12 cellular contexts compared by ENCODE assay signal in the genomic region with DNA sequence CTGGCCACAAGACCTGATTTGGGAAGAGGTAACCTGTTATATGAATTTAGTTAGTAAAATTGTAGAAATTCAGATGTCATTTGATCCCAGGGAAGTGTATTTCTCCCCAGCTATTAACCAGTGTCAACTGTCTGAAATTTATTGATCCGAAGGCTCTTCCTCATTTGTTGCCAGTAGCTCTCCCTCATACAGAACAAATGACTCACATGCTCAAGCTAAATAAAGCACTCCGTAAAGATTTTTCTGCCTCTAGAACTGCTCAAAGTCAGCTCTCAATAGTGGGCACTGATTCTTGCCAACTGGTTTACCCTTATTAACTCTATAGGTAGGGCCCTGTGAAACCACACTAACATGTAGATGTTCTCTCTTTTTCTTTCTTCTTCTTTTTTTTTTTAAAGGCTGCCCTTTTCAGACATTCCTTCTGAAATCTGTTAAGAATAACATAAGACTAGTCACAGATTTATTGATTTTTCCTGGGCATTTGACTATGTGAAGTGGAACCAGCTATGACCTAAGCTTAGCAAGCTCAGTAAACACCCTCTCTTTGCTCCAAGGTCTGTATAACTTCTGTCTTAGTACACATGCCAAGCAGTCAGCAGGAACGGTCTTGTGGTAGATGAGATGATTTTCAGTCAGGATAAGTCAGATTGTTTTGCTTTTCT. TPM values are rescaled to one million over a fixed set of nuclear protein-coding genes. Genes with fewer than 3 reads are reported as not detected.
DNase-seq lines count a peak whose midpoint lies in the region; ATAC-seq, FAIRE-seq and TF ChIP-seq lines count a peak whose summit lies in the region.
"Had no signal": no experiment of that assay in that cellular context is flagged by ENCODE, and none has a peak within 500 bp of the region (broad histone marks: within the 10 kb centered on the region; RNA-seq: fewer than 3 reads in every experiment).

No MANE protein-coding gene starts in this region.

- in situ Hi-C loops in Caki2 (cut with HindIII; ENCODE audit: low pct_unique_long_range_greater_than_20kb, low sequenced_read_pairs), result no loop called here

- H4K20me1 ChIP-seq in osteoblast (ENCODE audit: insufficient read depth, low read length), result no peaks in the 10 kb centered on the region

- ATAC-seq in GM18517 (IDR thresholded peaks at IDR 0.05; ENCODE audit: unreplicated experiment), result no peak
- ATAC-seq: K562 had no signal

- peaks cover 23% of the 10 kb centered on the region for H3K4me1 ChIP-seq in osteoblast (ENCODE audit: insufficient read depth, low read length)

- no peak for TF ChIP-seq CTCF in epithelial cell of esophagus (IDR thresholded peaks at IDR 0.05; ENCODE audit: insufficient read depth, low read depth, low read length, missing control alignments)
- TF ChIP-seq CTCF in osteoblast (IDR thresholded peaks at IDR 0.05; ENCODE audit: extremely low read depth, low read depth, low read length), result no peak

- H3K27ac ChIP-seq in osteoblast (ENCODE audit: low read depth, low read length), result peak overlapping the region; percentile 66
- H3K27ac ChIP-seq: dorsolateral prefrontal cortex, lower lobe of right lung had no signal

- no peaks in the 10 kb centered on the region for H3K36me3 ChIP-seq in osteoblast (ENCODE audit: insufficient read depth, low read length)
- H3K36me3 ChIP-seq: lower lobe of right lung had no signal

- H2AFZ ChIP-seq in osteoblast (ENCODE audit: low read length), result peak overlapping the region; percentile 61

- H3K79me2 ChIP-seq in osteoblast (ENCODE audit: insufficient read depth, low read length), result no peaks in the 10 kb centered on the region

- H3K4me3 ChIP-seq in epithelial cell of esophagus (ENCODE audit: low read length), result no peak overlapping the region
- H3K4me3 ChIP-seq in osteoblast (ENCODE audit: insufficient read depth, low read length), result peak overlapping the region; percentile 37
- H3K4me3 ChIP-seq: dorsolateral prefrontal cortex, K562, lower lobe of right lung had no signal

- peak overlapping the region; percentile 62 for H3K4me2 ChIP-seq in osteoblast (ENCODE audit: insufficient read depth, low read length)

- H3K9me3 ChIP-seq in osteoblast (ENCODE audit: low read depth, low read length), result no peaks in the 10 kb centered on the region
- H3K9me3 ChIP-seq: lower lobe of right lung had no signal

- H3K27me3 ChIP-seq in osteoblast (ENCODE audit: insufficient read depth, low read length), result no peaks in the 10 kb centered on the region
- H3K27me3 ChIP-seq: dorsolateral prefrontal cortex had no signal

- DNase-seq in Caki2 (ENCODE audit: low read depth), result peak; percentile 52
- peak; percentile 37 for DNase-seq in NCI-H146 treated with DMSO at 0.1 percent for 48 hours (lab: John Stamatoyannopoulos, UW; ENCODE audit: unreplicated experiment)
- DNase-seq in epithelial cell of esophagus (ENCODE audit: low read depth), result peak; percentile 15
- no peak for DNase-seq in osteoblast (ENCODE audit: insufficient read length, low spot score, missing footprints)
- DNase-seq in activated gamma-delta T cell (lab: John Stamatoyannopoulos, UW), result no peak
- no peak for DNase-seq in activated naive CD4-positive, alpha-beta T cell (lab: John Stamatoyannopoulos, UW)
- no peak for DNase-seq in GM12891 (ENCODE audit: insufficient read length, low spot score)
- DNase-seq: dorsolateral prefrontal cortex, lower lobe of right lung, RPMI8226 had no signal

- FAIRE-seq in GM12891 (lab: Jason Lieb, UNC), result no peak
- FAIRE-seq: K562 had no signal

- TF ChIP-seq POLR2A in GM12891 (IDR thresholded peaks at IDR 0.05; ENCODE audit: low read depth, low read length), result no peak

TF ChIP-seq in GM12891, 5 proteins besides CTCF, POLR2A, EP300 and RAD21:
- TF ChIP-seq TAF1 (IDR thresholded peaks at IDR 0.05; ENCODE audit: low read depth, low read length) (no peak), POU2F2 (IDR thresholded peaks at IDR 0.05; ENCODE audit: low read depth, low read length) (no peak), SPI1 (IDR thresholded peaks at IDR 0.05; ENCODE audit: low read depth, low read length) (no peak), POLR2AphosphoS5 (IDR thresholded peaks at IDR 0.05; ENCODE audit: low read depth, low read length) (no peak), PAX5 (IDR thresholded peaks at IDR 0.05; ENCODE audit: insufficient read depth, low read length, severe bottlenecking) (no peak)

RNA-seq across cellular contexts. Expression of a gene that starts 21.8 kb away (rescaled TPM):
- 78.6 and 92.9 TPM in 2 replicates for total RNA-seq in Caki2 (2014; rRNA removed; shearing (Covaris generic); ENCODE audit: low replicate concordance)
- total RNA-seq in osteoblast, result 15.9 and 16.6 TPM in 2 replicates
- polyA plus RNA-seq in GM12891 (2012; ENCODE audit: low read depth, missing spikeins), result 80.1 TPM

RNA-seq across cellular contexts. Expression of a gene that starts 56.0 kb away (rescaled TPM):
- total RNA-seq in Caki2 (2014; rRNA removed; shearing (Covaris generic); ENCODE audit: low replicate concordance), result 19.9 and 20.9 TPM in 2 replicates
- 16.2 and 17.0 TPM in 2 replicates for total RNA-seq in osteoblast
- polyA plus RNA-seq in GM12891 (2012; ENCODE audit: low read depth, missing spikeins), result 6.0 TPM

Comparison
In these comparisons a context has a peak if more than half of its experiments do, and no peak if none do; other contexts are left out.
1. DNase-seq: peak in Caki2 (single experiment), NCI-H146 treated with DMSO at 0.1 percent for 48 hours (single experiment) and epithelial cell of esophagus (single experiment); none in osteoblast (single experiment), activated gamma-delta T cell (single experiment), activated naive CD4-positive, alpha-beta T cell (0 of 4) and GM12891 (single experiment).